In genomic region chr11:133366088-133366487, GRCh38 we compare ENCODE assay signal across 20 cellular contexts.
"Had no signal": no experiment of that assay in that cellular context is flagged by ENCODE, and none has a peak within 500 bp of the region (broad histone marks: within the 10 kb centered on the region; RNA-seq: fewer than 3 reads in every experiment).

No MANE protein-coding gene starts in this region.

- H3K9me3 ChIP-seq: SK-N-SH had no signal

- H3K4me2 ChIP-seq: SK-N-SH had no signal

- H3K27ac ChIP-seq: RWPE1 had no signal

- H3K9ac ChIP-seq: SK-N-SH had no signal

- DNase-seq: KBM-7; NCI-H1092 treated with DMSO at 0.1 percent for 48 hours; NCI-H1436; NCI-H187; NCI-H2029; NCI-H2081 treated with DMSO at 0.1 percent for 48 hours; NCI-H2171; NCI-H226; NCI-H446; NCI-H510A; NCI-H524 treated with DMSO at 0.1 percent for 48 hours; NCI-H69; NCI-H774; NK-92 treated with Interleukin-12 subunit alpha and Interleukin-12 subunit beta, amount 100 ng/mL, for 24 hours; PC-3; SHP77; SK-N-SH; SW 1271 had no signal

- ATAC-seq: Panc1, PC-3 had no signal
